In the genomic region with DNA sequence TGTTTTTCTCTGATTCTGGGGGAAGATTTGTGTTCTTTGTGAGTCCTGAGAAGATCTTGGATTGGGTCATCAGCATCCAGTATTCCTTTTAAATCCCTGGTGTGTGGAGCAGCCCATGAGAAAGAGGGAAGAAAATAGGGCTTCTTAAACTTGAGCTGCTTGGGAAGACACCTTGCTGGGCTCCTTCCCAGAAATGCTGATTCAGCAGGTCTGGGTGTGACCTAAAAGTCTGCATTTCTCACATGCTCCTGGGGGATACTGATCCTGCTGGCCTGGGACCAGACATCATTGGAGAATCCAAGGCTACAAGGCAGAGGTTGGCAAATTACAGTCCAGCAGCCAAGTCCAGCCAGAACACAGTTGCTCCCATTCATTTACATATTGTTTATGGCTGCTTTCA, we compare ENCODE assay signal across 32 cellular contexts.
"Had no signal": no experiment of that assay in that cellular context is flagged by ENCODE, and none has a peak within 500 bp of the region (broad histone marks: within the 10 kb centered on the region; RNA-seq: fewer than 3 reads in every experiment).

No MANE protein-coding gene starts in this region.

- ATAC-seq: activated CD8-positive, alpha-beta memory T cell treated with anti-CD3 and anti-CD28 coated beads, Interleukin-2, amount 10 ng/mL, durations not matched to agents 7 days and 5 days; activated naive CD4-positive, alpha-beta T cell treated with anti-CD3 and anti-CD28 coated beads, Interleukin-2, amount 50 U/mL, for 72 hours; Panc1 had no signal

- H3K27me3 ChIP-seq: adrenal gland, SJCRH30 had no signal

- H3K4me1 Mint-ChIP-seq: brain had no signal

- H3K9me3 ChIP-seq: adrenal gland, SJCRH30 had no signal

- H3K4me3 Mint-ChIP-seq: activated CD4-positive, alpha-beta memory T cell treated with anti-CD3 and anti-CD28 coated beads, Interleukin-2, amount 10 ng/mL, durations not matched to agents 7 days and 5 days; activated CD8-positive, alpha-beta memory T cell treated with anti-CD3 and anti-CD28 coated beads, Interleukin-2, amount 10 ng/mL, durations not matched to agents 7 days and 5 days; activated naive CD4-positive, alpha-beta T cell treated with anti-CD3 and anti-CD28 coated beads for 36 hours; brain had no signal

- FAIRE-seq: astrocyte, bronchial epithelial cell had no signal

- H3K36me3 Mint-ChIP-seq: activated CD8-positive, alpha-beta memory T cell treated with anti-CD3 and anti-CD28 coated beads, Interleukin-2, amount 10 ng/mL, durations not matched to agents 7 days and 5 days; activated naive CD4-positive, alpha-beta T cell treated with anti-CD3 and anti-CD28 coated beads, Interleukin-2, amount 50 U/mL, for 72 hours; brain had no signal

- H3K4me3 ChIP-seq: adrenal gland, SJCRH30, SK-N-MC had no signal

- DNase-seq: activated CD4-positive, alpha-beta memory T cell treated with anti-CD3 and anti-CD28 coated beads, Interleukin-2, amount 10 ng/mL, durations not matched to agents 7 days and 5 days; activated CD4-positive, alpha-beta T cell treated with anti-CD3 and anti-CD28 coated beads for 1 hour; activated CD4-positive, alpha-beta T cell treated with anti-CD3 and anti-CD28 coated beads for 48 hours; activated CD4-positive, CD25-positive, alpha-beta regulatory T cell; activated CD8-positive, alpha-beta memory T cell treated with anti-CD3 and anti-CD28 coated beads for 24 hours; activated CD8-positive, alpha-beta memory T cell treated with anti-CD3 and anti-CD28 coated beads, Interleukin-2, amount 10 ng/mL, durations not matched to agents 7 days and 5 days; activated CD8-positive, alpha-beta memory T cell treated with anti-CD3 and anti-CD28 coated beads, Interleukin-2, amount 50 U/mL, for 48 hours; activated gamma-delta T cell treated with Interleukin-2 at 50 U/mL for 16 hours; activated naive CD4-positive, alpha-beta T cell treated with anti-CD3 and anti-CD28 coated beads for 36 hours; caudate nucleus; cerebellar nuclear complex; Karpas-422; NCI-H1105; NCI-H1417 treated with DMSO at 0.1 percent for 48 hours; NCI-H1930; NCI-H2081 treated with DMSO at 0.1 percent for 48 hours; NCI-H226; NCI-H446 treated with DMSO at 0.1 percent for 48 hours; NCI-H524; NCI-H69; SHP77; SJCRH30; T1000; WERI-Rb-1 had no signal

- H3K27me3 Mint-ChIP-seq: activated CD4-positive, alpha-beta memory T cell treated with anti-CD3 and anti-CD28 coated beads, Interleukin-2, amount 10 ng/mL, durations not matched to agents 7 days and 5 days; activated CD8-positive, alpha-beta memory T cell treated with anti-CD3 and anti-CD28 coated beads, Interleukin-2, amount 10 ng/mL, durations not matched to agents 7 days and 5 days had no signal

- H3K27ac ChIP-seq: adrenal gland, SJCRH30, SK-N-MC, WERI-Rb-1 had no signal

- H3K36me3 ChIP-seq: adrenal gland, SJCRH30, WERI-Rb-1 had no signal

- H3K27ac Mint-ChIP-seq: activated CD4-positive, alpha-beta memory T cell treated with anti-CD3 and anti-CD28 coated beads, Interleukin-2, amount 10 ng/mL, durations not matched to agents 7 days and 5 days; activated CD8-positive, alpha-beta memory T cell treated with anti-CD3 and anti-CD28 coated beads, Interleukin-2, amount 10 ng/mL, durations not matched to agents 7 days and 5 days; activated naive CD4-positive, alpha-beta T cell treated with anti-CD3 and anti-CD28 coated beads for 36 hours; activated T-helper 2 cell treated with anti-CD3 and anti-CD28 coated beads, Interferon-gamma antibody, Interleukin-2, Interleukin-4, amounts not matched to agents 10 μg/mL and 5 μg/mL and 100 μg/mL, durations not matched to agents 14 hours and 24 hours and 36 hours; brain had no signal

- H3K9me3 Mint-ChIP-seq: activated CD4-positive, alpha-beta memory T cell treated with anti-CD3 and anti-CD28 coated beads, Interleukin-2, amount 10 ng/mL, durations not matched to agents 7 days and 5 days; activated naive CD4-positive, alpha-beta T cell treated with anti-CD3 and anti-CD28 coated beads for 36 hours; activated naive CD4-positive, alpha-beta T cell treated with anti-CD3 and anti-CD28 coated beads, Interleukin-2, amount 50 U/mL, for 72 hours; activated T-helper 2 cell treated with anti-CD3 and anti-CD28 coated beads, Interferon-gamma antibody, Interleukin-2, Interleukin-4, amounts not matched to agents 10 μg/mL and 5 μg/mL and 100 μg/mL, durations not matched to agents 14 hours and 24 hours and 36 hours; brain had no signal

- H3K4me1 ChIP-seq: adrenal gland, SJCRH30 had no signal
